25 cellular contexts compared by ENCODE assay signal in genomic region chr4:55272576-55272975, GRCh38.
"Had no signal": no experiment of that assay in that cellular context is flagged by ENCODE, and none has a peak within 500 bp of the region (broad histone marks: within the 10 kb centered on the region; RNA-seq: fewer than 3 reads in every experiment).

No MANE protein-coding gene starts in this region.

- ATAC-seq: activated CD8-positive, alpha-beta T cell treated with anti-CD3 and anti-CD28 coated beads, Interleukin-2, amount 10 ng/mL, durations not matched to agents 7 days and 5 days; Right ventricle myocardium inferior; T-cell had no signal

- H3K9ac ChIP-seq: KMS-11 had no signal

- H3K36me3 ChIP-seq: adrenal gland, breast epithelium had no signal

- H3K4me3 ChIP-seq: adrenal gland, breast epithelium, SK-N-MC had no signal

- H3K27me3 ChIP-seq: adrenal gland, breast epithelium had no signal

- H3K4me1 Mint-ChIP-seq: activated naive CD8-positive, alpha-beta T cell treated with anti-CD3 and anti-CD28 coated beads, Interleukin-2, amount 10 ng/mL, durations not matched to agents 7 days and 5 days; T-cell had no signal

- H3K9me3 ChIP-seq: adrenal gland, breast epithelium had no signal

- H3K36me3 Mint-ChIP-seq: activated naive CD8-positive, alpha-beta T cell treated with anti-CD3 and anti-CD28 coated beads, Interleukin-2, amount 10 ng/mL, durations not matched to agents 7 days and 5 days; T-cell had no signal

- H3K27ac Mint-ChIP-seq: activated CD8-positive, alpha-beta T cell treated with anti-CD3 and anti-CD28 coated beads, Interleukin-2, amount 10 ng/mL, durations not matched to agents 7 days and 5 days; activated naive CD8-positive, alpha-beta T cell treated with anti-CD3 and anti-CD28 coated beads, Interleukin-2, amount 10 ng/mL, durations not matched to agents 7 days and 5 days; T-cell had no signal

- H3K4me1 ChIP-seq: adrenal gland, breast epithelium had no signal

- H3K4me3 Mint-ChIP-seq: activated CD8-positive, alpha-beta T cell treated with anti-CD3 and anti-CD28 coated beads, Interleukin-2, amount 10 ng/mL, durations not matched to agents 7 days and 5 days; activated naive CD8-positive, alpha-beta T cell treated with anti-CD3 and anti-CD28 coated beads, Interleukin-2, amount 10 ng/mL, durations not matched to agents 7 days and 5 days; T-cell had no signal

- DNase-seq: activated CD4-positive, alpha-beta T cell treated with anti-CD3 and anti-CD28 coated beads for 48 hours; activated CD4-positive, alpha-beta T cell treated with anti-CD3 and anti-CD28 coated beads, Interleukin-2, amount 50 U/mL, for 4 hours; activated CD4-positive, CD25-positive, alpha-beta regulatory T cell treated with anti-CD3 and anti-CD28 coated beads, Interleukin-2, amount 50 U/mL, for 72 hours; activated CD8-positive, alpha-beta memory T cell treated with anti-CD3 and anti-CD28 coated beads, Interleukin-2, amount 50 U/mL, for 48 hours; activated CD8-positive, alpha-beta T cell treated with anti-CD3 and anti-CD28 coated beads, Interleukin-2, amount 10 ng/mL, durations not matched to agents 7 days and 5 days; activated naive CD4-positive, alpha-beta T cell treated with anti-CD3 and anti-CD28 coated beads, Interleukin-2, amount 50 U/mL, for 16 hours; activated naive CD8-positive, alpha-beta T cell treated with anti-CD3 and anti-CD28 coated beads, Interleukin-2, amount 10 ng/mL, durations not matched to agents 7 days and 5 days; activated T-cell treated with anti-CD3 and anti-CD28 coated beads, Interleukin-2, amount 50 U/mL, for 1 hour; adrenal gland; anterior cingulate cortex; central memory CD4-positive, alpha-beta T cell; NCI-H1092 treated with DMSO at 0.1 percent for 48 hours; NCI-H1436; NCI-H1694 treated with DMSO at 0.1 percent for 48 hours; NCI-H2029 treated with DMSO at 0.1 percent for 48 hours; NCI-H510A treated with DMSO at 0.1 percent for 48 hours; NCI-H748 treated with DMSO at 0.1 percent for 48 hours; RPMI8226; T-cell; T-helper 2 cell; T1000 had no signal

- H3K4me2 ChIP-seq: KMS-11 had no signal

- H3K9me3 Mint-ChIP-seq: activated naive CD8-positive, alpha-beta T cell treated with anti-CD3 and anti-CD28 coated beads, Interleukin-2, amount 10 ng/mL, durations not matched to agents 7 days and 5 days; T-cell had no signal

- H3K27ac ChIP-seq: adrenal gland, breast epithelium, KMS-11, SK-N-MC had no signal
